1 cellular context compared by ENCODE assay signal in the genomic region with DNA sequence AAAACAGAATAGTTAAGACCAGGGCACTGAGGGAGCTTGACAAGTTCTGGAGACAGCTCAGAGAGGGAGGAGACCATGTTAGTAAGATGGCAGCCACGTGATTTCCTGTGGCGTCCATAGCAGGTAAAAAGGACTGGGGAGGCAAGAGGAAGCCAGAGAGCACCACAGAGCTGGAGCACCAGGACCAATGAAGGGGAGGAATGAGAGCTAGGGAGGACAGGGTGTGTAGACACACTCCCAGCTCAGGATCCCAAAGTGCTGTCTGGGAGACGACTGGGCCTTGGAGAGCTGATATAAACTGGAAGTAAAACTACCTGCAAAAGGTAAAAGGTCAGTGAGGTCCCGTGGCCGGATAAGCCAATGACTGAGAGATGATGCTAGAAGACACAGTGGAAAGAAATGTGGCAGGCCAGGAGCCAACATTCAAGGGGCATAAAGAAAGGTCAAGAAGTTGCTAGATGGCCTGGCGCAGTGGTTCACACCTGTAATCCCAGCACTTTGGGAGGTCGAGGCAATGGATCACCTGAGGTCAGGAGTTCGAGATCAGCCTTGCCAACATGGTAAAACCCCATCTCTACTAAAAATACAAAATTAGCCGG.
TF ChIP-seq lines count a peak whose summit lies in the region.

No MANE protein-coding gene starts in this region.

TF ChIP-seq in HepG2, 621 proteins besides CTCF, POLR2A, EP300 and RAD21 (continued from another document and continues in another):
- TF ChIP-seq, protein P1, sequence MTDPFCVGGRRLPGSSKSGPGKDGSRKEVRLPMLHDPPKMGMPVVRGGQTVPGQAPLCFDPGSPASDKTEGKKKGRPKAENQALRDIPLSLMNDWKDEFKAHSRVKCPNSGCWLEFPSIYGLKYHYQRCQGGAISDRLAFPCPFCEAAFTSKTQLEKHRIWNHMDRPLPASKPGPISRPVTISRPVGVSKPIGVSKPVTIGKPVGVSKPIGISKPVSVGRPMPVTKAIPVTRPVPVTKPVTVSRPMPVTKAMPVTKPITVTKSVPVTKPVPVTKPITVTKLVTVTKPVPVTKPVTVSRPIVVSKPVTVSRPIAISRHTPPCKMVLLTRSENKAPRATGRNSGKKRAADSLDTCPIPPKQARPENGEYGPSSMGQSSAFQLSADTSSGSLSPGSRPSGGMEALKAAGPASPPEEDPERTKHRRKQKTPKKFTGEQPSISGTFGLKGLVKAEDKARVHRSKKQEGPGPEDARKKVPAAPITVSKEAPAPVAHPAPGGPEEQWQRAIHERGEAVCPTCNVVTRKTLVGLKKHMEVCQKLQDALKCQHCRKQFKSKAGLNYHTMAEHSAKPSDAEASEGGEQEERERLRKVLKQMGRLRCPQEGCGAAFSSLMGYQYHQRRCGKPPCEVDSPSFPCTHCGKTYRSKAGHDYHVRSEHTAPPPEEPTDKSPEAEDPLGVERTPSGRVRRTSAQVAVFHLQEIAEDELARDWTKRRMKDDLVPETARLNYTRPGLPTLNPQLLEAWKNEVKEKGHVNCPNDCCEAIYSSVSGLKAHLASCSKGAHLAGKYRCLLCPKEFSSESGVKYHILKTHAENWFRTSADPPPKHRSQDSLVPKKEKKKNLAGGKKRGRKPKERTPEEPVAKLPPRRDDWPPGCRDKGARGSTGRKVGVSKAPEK (CRISPR knock-in tag; IDR thresholded peaks at IDR 0.05; ENCODE audit: borderline replicate concordance): no peak
- no peak for TF ChIP-seq MXI1 (IDR thresholded peaks at IDR 0.05; ENCODE audit: borderline replicate concordance, low read depth, low read length)
- no peak for TF ChIP-seq ZSCAN31 (CRISPR knock-in tag; IDR thresholded peaks at IDR 0.05; ENCODE audit: low read depth)
- no peak for TF ChIP-seq ZFP36L2 (CRISPR knock-in tag; IDR thresholded peaks at IDR 0.05)
- TF ChIP-seq ZNF746 (CRISPR knock-in tag; IDR thresholded peaks at IDR 0.05): no peak
- no peak for TF ChIP-seq ZNF33A (CRISPR knock-in tag; IDR thresholded peaks at IDR 0.05; ENCODE audit: borderline replicate concordance)
- TF ChIP-seq RARG (CRISPR knock-in tag; IDR thresholded peaks at IDR 0.05; ENCODE audit: low read depth): no peak
- no peak for TF ChIP-seq SAFB2 (CRISPR knock-in tag; IDR thresholded peaks at IDR 0.05; ENCODE audit: borderline replicate concordance, low read depth)
- peak; percentile 99 for TF ChIP-seq ZNF263 (CRISPR knock-in tag; IDR thresholded peaks at IDR 0.05)
- no peak for TF ChIP-seq LCORL (IDR thresholded peaks at IDR 0.05)
- no peak; the same call in 1 of the 2 replicates for TF ChIP-seq LCORL (CRISPR knock-in tag; IDR thresholded peaks at IDR 0.05)
- TF ChIP-seq, protein P2, sequence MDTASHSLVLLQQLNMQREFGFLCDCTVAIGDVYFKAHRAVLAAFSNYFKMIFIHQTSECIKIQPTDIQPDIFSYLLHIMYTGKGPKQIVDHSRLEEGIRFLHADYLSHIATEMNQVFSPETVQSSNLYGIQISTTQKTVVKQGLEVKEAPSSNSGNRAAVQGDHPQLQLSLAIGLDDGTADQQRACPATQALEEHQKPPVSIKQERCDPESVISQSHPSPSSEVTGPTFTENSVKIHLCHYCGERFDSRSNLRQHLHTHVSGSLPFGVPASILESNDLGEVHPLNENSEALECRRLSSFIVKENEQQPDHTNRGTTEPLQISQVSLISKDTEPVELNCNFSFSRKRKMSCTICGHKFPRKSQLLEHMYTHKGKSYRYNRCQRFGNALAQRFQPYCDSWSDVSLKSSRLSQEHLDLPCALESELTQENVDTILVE (CRISPR knock-in tag; IDR thresholded peaks at IDR 0.05): no peak
- no peak for TF ChIP-seq ZNF510 (CRISPR knock-in tag; IDR thresholded peaks at IDR 0.05; ENCODE audit: low read depth)
- no peak for TF ChIP-seq ZNF530 (CRISPR knock-in tag; IDR thresholded peaks at IDR 0.05; ENCODE audit: low read depth)
- no peak for TF ChIP-seq ZBTB7A (CRISPR knock-in tag; IDR thresholded peaks at IDR 0.05)
- TF ChIP-seq ZNF563 (CRISPR knock-in tag; IDR thresholded peaks at IDR 0.05): peak; percentile 74
- TF ChIP-seq RFX5 (IDR thresholded peaks at IDR 0.05; ENCODE audit: low read depth, low read length): no peak
- TF ChIP-seq, protein P3, sequence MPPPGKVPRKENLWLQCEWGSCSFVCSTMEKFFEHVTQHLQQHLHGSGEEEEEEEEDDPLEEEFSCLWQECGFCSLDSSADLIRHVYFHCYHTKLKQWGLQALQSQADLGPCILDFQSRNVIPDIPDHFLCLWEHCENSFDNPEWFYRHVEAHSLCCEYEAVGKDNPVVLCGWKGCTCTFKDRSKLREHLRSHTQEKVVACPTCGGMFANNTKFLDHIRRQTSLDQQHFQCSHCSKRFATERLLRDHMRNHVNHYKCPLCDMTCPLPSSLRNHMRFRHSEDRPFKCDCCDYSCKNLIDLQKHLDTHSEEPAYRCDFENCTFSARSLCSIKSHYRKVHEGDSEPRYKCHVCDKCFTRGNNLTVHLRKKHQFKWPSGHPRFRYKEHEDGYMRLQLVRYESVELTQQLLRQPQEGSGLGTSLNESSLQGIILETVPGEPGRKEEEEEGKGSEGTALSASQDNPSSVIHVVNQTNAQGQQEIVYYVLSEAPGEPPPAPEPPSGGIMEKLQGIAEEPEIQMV (CRISPR knock-in tag; IDR thresholded peaks at IDR 0.05; ENCODE audit: low read depth): peak; percentile 46; the same call in 1 of the 2 replicates
- no peak for TF ChIP-seq REPIN1 (CRISPR knock-in tag; IDR thresholded peaks at IDR 0.05; ENCODE audit: borderline replicate concordance, low read depth)
- TF ChIP-seq, protein P4, sequence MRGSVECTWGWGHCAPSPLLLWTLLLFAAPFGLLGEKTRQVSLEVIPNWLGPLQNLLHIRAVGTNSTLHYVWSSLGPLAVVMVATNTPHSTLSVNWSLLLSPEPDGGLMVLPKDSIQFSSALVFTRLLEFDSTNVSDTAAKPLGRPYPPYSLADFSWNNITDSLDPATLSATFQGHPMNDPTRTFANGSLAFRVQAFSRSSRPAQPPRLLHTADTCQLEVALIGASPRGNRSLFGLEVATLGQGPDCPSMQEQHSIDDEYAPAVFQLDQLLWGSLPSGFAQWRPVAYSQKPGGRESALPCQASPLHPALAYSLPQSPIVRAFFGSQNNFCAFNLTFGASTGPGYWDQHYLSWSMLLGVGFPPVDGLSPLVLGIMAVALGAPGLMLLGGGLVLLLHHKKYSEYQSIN (CRISPR knock-in tag; IDR thresholded peaks at IDR 0.05; ENCODE audit: borderline replicate concordance): no peak
- TF ChIP-seq AHR (CRISPR knock-in tag; IDR thresholded peaks at IDR 0.05): no peak
- TF ChIP-seq RAD51 (IDR thresholded peaks at IDR 0.05; ENCODE audit: borderline replicate concordance): no peak
- no peak for TF ChIP-seq GATA4 (IDR thresholded peaks at IDR 0.05; ENCODE audit: borderline replicate concordance, low read depth)
- TF ChIP-seq MAZ (IDR thresholded peaks at IDR 0.05; ENCODE audit: borderline replicate concordance, low read depth, low read length): no peak
- TF ChIP-seq MAZ (CRISPR knock-in tag; IDR thresholded peaks at IDR 0.05; ENCODE audit: low read depth): no peak
- no peak for TF ChIP-seq FLYWCH1 (CRISPR knock-in tag; IDR thresholded peaks at IDR 0.05)
- TF ChIP-seq ZNF205 (CRISPR knock-in tag; IDR thresholded peaks at IDR 0.05): no peak
- TF ChIP-seq TBX2 (CRISPR knock-in tag; IDR thresholded peaks at IDR 0.05; ENCODE audit: borderline replicate concordance): no peak
- TF ChIP-seq SAP130 (CRISPR knock-in tag; IDR thresholded peaks at IDR 0.05; ENCODE audit: low read depth): no peak
- TF ChIP-seq AGO2 (optimal IDR thresholded peaks at IDR 0.05; ENCODE audit: low read depth, low read length): no peak
- no peak for TF ChIP-seq KLF6 (CRISPR knock-in tag; IDR thresholded peaks at IDR 0.05)
- TF ChIP-seq NR2C2 (CRISPR knock-in tag; IDR thresholded peaks at IDR 0.05; ENCODE audit: borderline replicate concordance): no peak; the same call in 1 of the 2 replicates
- TF ChIP-seq KAT2B (IDR thresholded peaks at IDR 0.05; ENCODE audit: borderline replicate concordance, low read depth, low read length): peak; percentile 7; the same call in 1 of the 2 replicates
- TF ChIP-seq, protein P5, sequence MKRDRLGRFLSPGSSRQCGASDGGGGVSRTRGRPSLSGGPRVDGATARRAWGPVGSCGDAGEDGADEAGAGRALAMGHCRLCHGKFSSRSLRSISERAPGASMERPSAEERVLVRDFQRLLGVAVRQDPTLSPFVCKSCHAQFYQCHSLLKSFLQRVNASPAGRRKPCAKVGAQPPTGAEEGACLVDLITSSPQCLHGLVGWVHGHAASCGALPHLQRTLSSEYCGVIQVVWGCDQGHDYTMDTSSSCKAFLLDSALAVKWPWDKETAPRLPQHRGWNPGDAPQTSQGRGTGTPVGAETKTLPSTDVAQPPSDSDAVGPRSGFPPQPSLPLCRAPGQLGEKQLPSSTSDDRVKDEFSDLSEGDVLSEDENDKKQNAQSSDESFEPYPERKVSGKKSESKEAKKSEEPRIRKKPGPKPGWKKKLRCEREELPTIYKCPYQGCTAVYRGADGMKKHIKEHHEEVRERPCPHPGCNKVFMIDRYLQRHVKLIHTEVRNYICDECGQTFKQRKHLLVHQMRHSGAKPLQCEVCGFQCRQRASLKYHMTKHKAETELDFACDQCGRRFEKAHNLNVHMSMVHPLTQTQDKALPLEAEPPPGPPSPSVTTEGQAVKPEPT (CRISPR knock-in tag; IDR thresholded peaks at IDR 0.05; ENCODE audit: low read depth): no peak
- no peak for TF ChIP-seq ZSCAN29 (CRISPR knock-in tag; conservative IDR thresholded peaks at IDR 0.05)
- TF ChIP-seq, protein P6, sequence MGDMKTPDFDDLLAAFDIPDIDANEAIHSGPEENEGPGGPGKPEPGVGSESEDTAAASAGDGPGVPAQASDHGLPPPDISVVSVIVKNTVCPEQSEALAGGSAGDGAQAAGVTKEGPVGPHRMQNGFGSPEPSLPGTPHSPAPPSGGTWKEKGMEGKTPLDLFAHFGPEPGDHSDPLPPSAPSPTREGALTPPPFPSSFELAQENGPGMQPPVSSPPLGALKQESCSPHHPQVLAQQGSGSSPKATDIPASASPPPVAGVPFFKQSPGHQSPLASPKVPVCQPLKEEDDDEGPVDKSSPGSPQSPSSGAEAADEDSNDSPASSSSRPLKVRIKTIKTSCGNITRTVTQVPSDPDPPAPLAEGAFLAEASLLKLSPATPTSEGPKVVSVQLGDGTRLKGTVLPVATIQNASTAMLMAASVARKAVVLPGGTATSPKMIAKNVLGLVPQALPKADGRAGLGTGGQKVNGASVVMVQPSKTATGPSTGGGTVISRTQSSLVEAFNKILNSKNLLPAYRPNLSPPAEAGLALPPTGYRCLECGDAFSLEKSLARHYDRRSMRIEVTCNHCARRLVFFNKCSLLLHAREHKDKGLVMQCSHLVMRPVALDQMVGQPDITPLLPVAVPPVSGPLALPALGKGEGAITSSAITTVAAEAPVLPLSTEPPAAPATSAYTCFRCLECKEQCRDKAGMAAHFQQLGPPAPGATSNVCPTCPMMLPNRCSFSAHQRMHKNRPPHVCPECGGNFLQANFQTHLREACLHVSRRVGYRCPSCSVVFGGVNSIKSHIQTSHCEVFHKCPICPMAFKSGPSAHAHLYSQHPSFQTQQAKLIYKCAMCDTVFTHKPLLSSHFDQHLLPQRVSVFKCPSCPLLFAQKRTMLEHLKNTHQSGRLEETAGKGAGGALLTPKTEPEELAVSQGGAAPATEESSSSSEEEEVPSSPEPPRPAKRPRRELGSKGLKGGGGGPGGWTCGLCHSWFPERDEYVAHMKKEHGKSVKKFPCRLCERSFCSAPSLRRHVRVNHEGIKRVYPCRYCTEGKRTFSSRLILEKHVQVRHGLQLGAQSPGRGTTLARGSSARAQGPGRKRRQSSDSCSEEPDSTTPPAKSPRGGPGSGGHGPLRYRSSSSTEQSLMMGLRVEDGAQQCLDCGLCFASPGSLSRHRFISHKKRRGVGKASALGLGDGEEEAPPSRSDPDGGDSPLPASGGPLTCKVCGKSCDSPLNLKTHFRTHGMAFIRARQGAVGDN (CRISPR knock-in tag; IDR thresholded peaks at IDR 0.05): peak; percentile 60
- no peak for TF ChIP-seq SETDB1 (CRISPR knock-in tag; IDR thresholded peaks at IDR 0.05; ENCODE audit: borderline replicate concordance)
- peak; percentile 66; the same call in 1 of the 2 replicates for TF ChIP-seq ZNF224 (CRISPR knock-in tag; IDR thresholded peaks at IDR 0.05)
- TF ChIP-seq, protein P7, sequence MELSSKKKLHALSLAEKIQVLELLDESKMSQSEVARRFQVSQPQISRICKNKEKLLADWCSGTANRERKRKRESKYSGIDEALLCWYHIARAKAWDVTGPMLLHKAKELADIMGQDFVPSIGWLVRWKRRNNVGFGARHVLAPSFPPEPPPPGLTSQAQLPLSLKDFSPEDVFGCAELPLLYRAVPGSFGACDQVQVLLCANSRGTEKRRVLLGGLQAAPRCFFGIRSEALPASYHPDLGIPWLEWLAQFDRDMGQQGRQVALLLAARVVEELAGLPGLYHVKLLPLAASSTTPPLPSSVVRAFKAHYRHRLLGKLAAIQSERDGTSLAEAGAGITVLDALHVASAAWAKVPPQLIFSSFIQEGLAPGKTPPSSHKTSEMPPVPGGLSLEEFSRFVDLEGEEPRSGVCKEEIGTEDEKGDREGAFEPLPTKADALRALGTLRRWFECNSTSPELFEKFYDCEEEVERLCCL (CRISPR knock-in tag; IDR thresholded peaks at IDR 0.05; ENCODE audit: borderline replicate concordance): no peak; the same call in 1 of the 2 replicates
- no peak for TF ChIP-seq SIX4 (CRISPR knock-in tag; IDR thresholded peaks at IDR 0.05)
- TF ChIP-seq, protein P8, sequence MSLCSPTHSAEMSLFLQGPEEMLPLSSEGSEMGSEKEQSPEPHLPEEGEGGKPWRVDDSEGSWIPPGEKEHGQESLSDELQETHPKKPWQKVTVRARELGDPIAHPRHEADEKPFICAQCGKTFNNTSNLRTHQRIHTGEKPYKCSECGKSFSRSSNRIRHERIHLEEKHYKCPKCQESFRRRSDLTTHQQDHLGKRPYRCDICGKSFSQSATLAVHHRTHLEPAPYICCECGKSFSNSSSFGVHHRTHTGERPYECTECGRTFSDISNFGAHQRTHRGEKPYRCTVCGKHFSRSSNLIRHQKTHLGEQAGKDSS (CRISPR knock-in tag; IDR thresholded peaks at IDR 0.05; ENCODE audit: borderline replicate concordance, low read depth): no peak
- no peak for TF ChIP-seq NFE2L2 (IDR thresholded peaks at IDR 0.05; ENCODE audit: low read length)
- no peak for TF ChIP-seq SYNCRIP (IDR thresholded peaks at IDR 0.05; ENCODE audit: insufficient read depth, low read depth, low read length)
- TF ChIP-seq MED13 (CRISPR knock-in tag; IDR thresholded peaks at IDR 0.05): no peak
- no peak for TF ChIP-seq NCOA1 (CRISPR knock-in tag; IDR thresholded peaks at IDR 0.05)
- TF ChIP-seq, protein P9, sequence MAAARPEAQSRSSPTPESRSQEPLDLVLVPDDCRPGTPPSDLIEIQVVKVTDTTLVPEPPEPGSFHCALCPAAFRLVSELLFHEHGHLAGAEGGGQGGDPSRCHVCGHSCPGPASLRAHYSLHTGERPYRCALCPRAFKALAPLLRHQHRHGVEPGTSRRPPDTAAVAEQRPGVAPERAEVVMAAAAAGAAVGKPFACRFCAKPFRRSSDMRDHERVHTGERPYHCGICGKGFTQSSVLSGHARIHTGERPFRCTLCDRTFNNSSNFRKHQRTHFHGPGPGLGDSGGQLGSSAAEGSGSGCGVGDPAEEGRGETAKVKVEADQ (CRISPR knock-in tag; IDR thresholded peaks at IDR 0.05; ENCODE audit: borderline replicate concordance): no peak
- TF ChIP-seq MIER2 (CRISPR knock-in tag; IDR thresholded peaks at IDR 0.05): no peak
- no peak for TF ChIP-seq CBX2 (IDR thresholded peaks at IDR 0.05; ENCODE audit: low read depth, low read length)
- TF ChIP-seq CBX2 (CRISPR knock-in tag; IDR thresholded peaks at IDR 0.05; ENCODE audit: low read depth): no peak
- no peak for TF ChIP-seq ARID2 (CRISPR knock-in tag; IDR thresholded peaks at IDR 0.05; ENCODE audit: borderline replicate concordance)
- TF ChIP-seq PLRG1 (conservative IDR thresholded peaks at IDR 0.05): no peak
- TF ChIP-seq KDM6A (CRISPR knock-in tag; IDR thresholded peaks at IDR 0.05; ENCODE audit: low read depth): no peak
- 0 out of 2 replicates have a peak, but pooled peaks have one; percentile 9 for TF ChIP-seq CBX5 (CRISPR knock-in tag; IDR thresholded peaks at IDR 0.05; ENCODE audit: borderline replicate concordance)
- no peak for TF ChIP-seq NFIC (IDR thresholded peaks at IDR 0.05; ENCODE audit: low read length)
- TF ChIP-seq ZNF446 (CRISPR knock-in tag; IDR thresholded peaks at IDR 0.05): 0 out of 2 replicates have a peak, but pooled peaks have one; percentile 24
